In genomic region chr9:126331964-126332748, GRCh38 we compare ENCODE assay signal across 1 cellular context.
TF ChIP-seq lines count a peak whose summit lies in the region.

No MANE protein-coding gene starts in this region.

TF ChIP-seq in HepG2, 621 proteins besides CTCF, POLR2A, EP300 and RAD21 (continued from another document):
- TF ChIP-seq ARID3A (IDR thresholded peaks at IDR 0.05; ENCODE audit: low read depth, low read length) (no peak), ZNF160 (CRISPR knock-in tag; IDR thresholded peaks at IDR 0.05) (no peak), TBX3 (IDR thresholded peaks at IDR 0.05; ENCODE audit: borderline replicate concordance) (no peak), PRDM15 (CRISPR knock-in tag; IDR thresholded peaks at IDR 0.05) (no peak), MXD3 (CRISPR knock-in tag; IDR thresholded peaks at IDR 0.05) (no peak), ATF3 (CRISPR knock-in tag; IDR thresholded peaks at IDR 0.05) (no peak), SRF (IDR thresholded peaks at IDR 0.05; ENCODE audit: low read depth, low read length) (no peak), ZNF30 (CRISPR knock-in tag; IDR thresholded peaks at IDR 0.05) (no peak), TRAFD1 (CRISPR knock-in tag; IDR thresholded peaks at IDR 0.05; ENCODE audit: borderline replicate concordance) (no peak), KMT2B (CRISPR knock-in tag; IDR thresholded peaks at IDR 0.05) (no peak)
